ENCODE assay signal across 17 cellular contexts in genomic region chr10:103669243-103669929, GRCh38.
DNase-seq lines count a peak whose midpoint lies in the region; ATAC-seq, FAIRE-seq and TF ChIP-seq lines count a peak whose summit lies in the region.
"Had no signal": no experiment of that assay in that cellular context is flagged by ENCODE, and none has a peak within 500 bp of the region (broad histone marks: within the 10 kb centered on the region; RNA-seq: fewer than 3 reads in every experiment).

No MANE protein-coding gene starts in this region.

- TF ChIP-seq CTCF in astrocyte (IDR thresholded peaks at IDR 0.05; ENCODE audit: insufficient read depth, low read depth, low read length) (no peak), vagina (IDR thresholded peaks at IDR 0.05) (no peak)

- H3K4me3 Mint-ChIP-seq in astrocyte (ENCODE audit: unreplicated experiment) (no peak overlapping the region), immature natural killer cell (peak overlapping the region in 2 of 5 donors; percentile 77)

- H3K27me3 Mint-ChIP-seq in astrocyte (ENCODE audit: low read depth, unreplicated experiment) = peaks cover 4% of the 10 kb centered on the region
- H3K27me3 Mint-ChIP-seq in immature natural killer cell (ENCODE audit: low read depth in 3 of 3) = peaks cover 0 to 14% (median 2%) of the 10 kb centered on the region in 3 donors

- no peak overlapping the region for H4K8ac ChIP-seq in mesendoderm (ENCODE audit: low read depth, low read length)

- H3K9me3 Mint-ChIP-seq in astrocyte (ENCODE audit: unreplicated experiment) = no peaks in the 10 kb centered on the region
- H3K9me3 Mint-ChIP-seq in immature natural killer cell = peaks cover 0 to 1% (median 0%) of the 10 kb centered on the region in 6 donors
- H3K9me3 Mint-ChIP-seq: activated T-helper 2 cell treated with anti-CD3 and anti-CD28 coated beads, Interferon-gamma antibody, Interleukin-2, Interleukin-4, amounts not matched to agents 10 μg/mL and 5 μg/mL and 100 μg/mL, durations not matched to agents 14 hours and 24 hours and 36 hours; T-helper 1 cell treated with Interleukin-12 subunit alpha and Interleukin-12 subunit beta and Interleukin-4 antibody, amounts not matched to agents 30 μg/mL and 1 μg/mL, for 36 hours had no signal

- H3K36me3 Mint-ChIP-seq in astrocyte (ENCODE audit: low read depth, unreplicated experiment) = peaks cover 22% of the 10 kb centered on the region
- no peaks in the 10 kb centered on the region for H3K36me3 Mint-ChIP-seq in immature natural killer cell

- no peaks in the 10 kb centered on the region for H3K36me3 ChIP-seq in astrocyte (ENCODE audit: insufficient read depth, low read length)
- H3K36me3 ChIP-seq in mesendoderm (ENCODE audit: control insufficient read depth, insufficient read depth, low read length) = no peaks in the 10 kb centered on the region
- H3K36me3 ChIP-seq in vagina = no peaks in the 10 kb centered on the region
- H3K36me3 ChIP-seq: thyroid gland had no signal

- peak in 1 of 3 donors; percentile 46 for DNase-seq in right cardiac atrium
- no peak for DNase-seq in left ventricle myocardium superior
- DNase-seq in astrocyte (ENCODE audit: low read depth) = no peak
- DNase-seq in mesendoderm = peak; percentile 11
- DNase-seq in vagina (ENCODE audit: extremely low spot score in 2 of 2) = no peak
- DNase-seq in NCI-H2196 (lab: John Stamatoyannopoulos, UW; ENCODE audit: unreplicated experiment) = no peak
- no peak for DNase-seq in immature natural killer cell
- DNase-seq: AML-193, NCI-H1436, NCI-H510A had no signal

- no peak overlapping the region for H3K23ac ChIP-seq in mesendoderm (ENCODE audit: low read length)

- no peak overlapping the region for H4K5ac ChIP-seq in mesendoderm (ENCODE audit: low read length)

- H3K4me1 Mint-ChIP-seq in astrocyte (ENCODE audit: low read depth, unreplicated experiment) (peaks cover 15% of the 10 kb centered on the region), immature natural killer cell (peaks cover 23 to 27% of the 10 kb centered on the region in 2 donors)

- H3K79me2 ChIP-seq in astrocyte (ENCODE audit: insufficient read depth, low read length) = no peaks in the 10 kb centered on the region
- no peaks in the 10 kb centered on the region for H3K79me2 ChIP-seq in mesendoderm (ENCODE audit: control insufficient read depth, insufficient read depth, low read length)

- FAIRE-seq in astrocyte (lab: Jason Lieb, UNC) = no peak
- FAIRE-seq: G401.6 had no signal

- H3K18ac ChIP-seq in mesendoderm (ENCODE audit: low read length) = no peak overlapping the region

- H3K4me1 ChIP-seq in right cardiac atrium (ENCODE audit: control insufficient read depth, insufficient read depth, low read length) (peaks cover 12% of the 10 kb centered on the region), astrocyte (ENCODE audit: insufficient read depth, low read length) (peaks cover 6% of the 10 kb centered on the region), mesendoderm (ENCODE audit: control insufficient read depth, low read depth, low read length) (peaks cover 4% of the 10 kb centered on the region), vagina (peaks cover 68% of the 10 kb centered on the region)
- H3K4me1 ChIP-seq: body of pancreas had no signal

- ATAC-seq in right cardiac atrium = no peak
- ATAC-seq in left ventricle myocardium superior = no peak
- no peak for ATAC-seq in HG03342 (IDR thresholded peaks at IDR 0.05; ENCODE audit: unreplicated experiment)

- H3K4me2 ChIP-seq in astrocyte (ENCODE audit: low read length) (no peak overlapping the region), mesendoderm (ENCODE audit: low read length) (no peak overlapping the region)
- H3K4me2 ChIP-seq: KMS-11 had no signal

- H3K56ac ChIP-seq in mesendoderm (ENCODE audit: low read length) = no peak overlapping the region

- H3K27ac Mint-ChIP-seq in astrocyte (ENCODE audit: unreplicated experiment) (peak overlapping the region; percentile 72), immature natural killer cell (no peak overlapping the region)
- H3K27ac Mint-ChIP-seq: activated T-helper 2 cell treated with anti-CD3 and anti-CD28 coated beads, Interferon-gamma antibody, Interleukin-2, Interleukin-4, amounts not matched to agents 10 μg/mL and 5 μg/mL and 100 μg/mL, durations not matched to agents 14 hours and 24 hours and 36 hours; T-helper 1 cell treated with Interleukin-12 subunit alpha and Interleukin-12 subunit beta and Interleukin-4 antibody, amounts not matched to agents 30 μg/mL and 1 μg/mL, for 36 hours had no signal

- no peak overlapping the region for H2AFZ ChIP-seq in astrocyte (ENCODE audit: low read depth, low read length)

- H3K27ac ChIP-seq in right cardiac atrium (ENCODE audit: low read length) (peak overlapping the region; percentile 38), astrocyte (ENCODE audit: low read depth, low read length) (no peak overlapping the region), mesendoderm (ENCODE audit: low read depth, low read length) (no peak overlapping the region), vagina (peak overlapping the region; percentile 94)
- H3K27ac ChIP-seq: KMS-11, thyroid gland had no signal

- H3K4me3 ChIP-seq in right cardiac atrium (ENCODE audit: low read length) = no peak overlapping the region
- H3K4me3 ChIP-seq in astrocyte (ENCODE audit: insufficient read depth, low read depth, low read length) = no peak overlapping the region
- H3K4me3 ChIP-seq in mesendoderm (ENCODE audit: low read length) = no peak overlapping the region
- H3K4me3 ChIP-seq in vagina = no peak overlapping the region
- H3K4me3 ChIP-seq: body of pancreas, thyroid gland had no signal

- H3K27me3 ChIP-seq in right cardiac atrium (ENCODE audit: control insufficient read depth, insufficient read depth) = no peaks in the 10 kb centered on the region
- no peaks in the 10 kb centered on the region for H3K27me3 ChIP-seq in astrocyte (ENCODE audit: insufficient read depth, low read length)
- no peaks in the 10 kb centered on the region for H3K27me3 ChIP-seq in mesendoderm (ENCODE audit: insufficient read depth, low read length, poor library complexity)
- no peaks in the 10 kb centered on the region for H3K27me3 ChIP-seq in vagina
- H3K27me3 ChIP-seq: body of pancreas, thyroid gland had no signal

- 71% methylated on average over 6 of the region's 6 CpGs for WGBS in right cardiac atrium
- no CpG with 5 or more reads among the region's 6 CpGs for WGBS in mesendoderm (ENCODE audit: extremely low coverage, insufficient coverage, low lambda C conversion rate)

- H4K20me1 ChIP-seq in astrocyte (ENCODE audit: insufficient read depth, low read length) = no peaks in the 10 kb centered on the region

- no peak overlapping the region for H2BK5ac ChIP-seq in mesendoderm (ENCODE audit: low read length)

- H3K9ac ChIP-seq in astrocyte (ENCODE audit: low read length) (no peak overlapping the region), mesendoderm (ENCODE audit: low read length) (no peak overlapping the region)
- H3K9ac ChIP-seq: KMS-11 had no signal

- intact Hi-C loops in right cardiac atrium (cut with DNase I) = no loop called here
- intact Hi-C loops in left ventricle myocardium superior (cut with micrococcal nuclease) = no loop called here
- intact Hi-C loops in vagina (cut with DNase I) = no loop called here

- H3K9me3 ChIP-seq in right cardiac atrium (ENCODE audit: control insufficient read depth, low read length) (no peaks in the 10 kb centered on the region), astrocyte (ENCODE audit: insufficient read depth, low read depth, low read length) (no peaks in the 10 kb centered on the region), vagina (no peaks in the 10 kb centered on the region)
- H3K9me3 ChIP-seq: body of pancreas, thyroid gland had no signal

- TF ChIP-seq POLR2A in vagina (IDR thresholded peaks at IDR 0.05) = no peak

- no peak overlapping the region for H3K4ac ChIP-seq in mesendoderm (ENCODE audit: low read depth, low read length)

- no peak overlapping the region for H2BK120ac ChIP-seq in mesendoderm (ENCODE audit: low read depth, low read length)

- no peaks in the 10 kb centered on the region for H3K79me1 ChIP-seq in mesendoderm (ENCODE audit: low read length)

- no peak overlapping the region for H2AK5ac ChIP-seq in mesendoderm (ENCODE audit: low read length)

- no peak overlapping the region for H2BK15ac ChIP-seq in mesendoderm (replicated peaks; ENCODE audit: low read depth)

Comparison
In these comparisons a context has a peak if more than half of its experiments do, and no peak if none do; other contexts are left out.
1. H3K27ac ChIP-seq: peak in right cardiac atrium (single experiment) and vagina (single experiment); none in astrocyte (single experiment) and mesendoderm (single experiment).